8 cellular contexts compared by ENCODE assay signal in genomic region chr11:86138958-86139357, GRCh38.
DNase-seq lines count a peak whose midpoint lies in the region; ATAC-seq, FAIRE-seq and TF ChIP-seq lines count a peak whose summit lies in the region.

No MANE protein-coding gene starts in this region.

- H3K4me3 ChIP-seq in vagina (no peak overlapping the region), kidney (ENCODE audit: low read length in 2 of 2) (no peak overlapping the region), lower leg skin (ENCODE audit: low read depth, poor library complexity, severe bottlenecking) (no peak overlapping the region)

- H3K27ac ChIP-seq in vagina = no peak overlapping the region
- no peak overlapping the region for H3K27ac ChIP-seq in kidney (ENCODE audit: low read depth in 2 of 2, low read length in 2 of 2)

- WGBS in lower leg skin, 2 donors = 71 to 78% methylated on average over 4 of the region's 4 CpGs

- H3K27ac Mint-ChIP-seq in activated CD4-positive, alpha-beta T cell treated with anti-CD3 and anti-CD28 coated beads for 36 hours = peak overlapping the region; percentile 55

- no peaks in the 10 kb centered on the region for H3K9me3 ChIP-seq in vagina
- H3K9me3 ChIP-seq in kidney (ENCODE audit: control insufficient read depth in 1 of 2, low read length in 2 of 2) = no peaks in the 10 kb centered on the region

- no peaks in the 10 kb centered on the region for H3K36me3 ChIP-seq in vagina
- no peaks in the 10 kb centered on the region for H3K36me3 ChIP-seq in kidney (ENCODE audit: control insufficient read depth in 1 of 2, insufficient read depth in 2 of 2, low read length in 2 of 2)

- no peaks in the 10 kb centered on the region for H3K27me3 Mint-ChIP-seq in activated CD4-positive, alpha-beta T cell treated with anti-CD3 and anti-CD28 coated beads for 36 hours

- no peak for TF ChIP-seq POLR2A in vagina (IDR thresholded peaks at IDR 0.05)
- no peak for TF ChIP-seq POLR2A in lower leg skin (IDR thresholded peaks at IDR 0.05)

- CTCF ChIA-PET in activated CD4-positive, alpha-beta T cell treated with anti-CD3 and anti-CD28 coated beads for 36 hours (lab: Charles Lee) = interaction anchor here (1.1 to 1.5 kb wide), 2 partner anchors 55 to 97 kb away, joined by 4 to 6 read pairs; no protein-coding TSS in a partner anchor

- no peaks in the 10 kb centered on the region for H3K9me3 Mint-ChIP-seq in activated CD4-positive, alpha-beta T cell treated with anti-CD3 and anti-CD28 coated beads for 36 hours (ENCODE audit: low read depth)

- no peaks in the 10 kb centered on the region for H3K27me3 ChIP-seq in vagina

- POLR2A ChIA-PET in activated CD4-positive, alpha-beta T cell treated with anti-CD3 and anti-CD28 coated beads for 36 hours (lab: Charles Lee) = no interaction called here

- DNase-seq in activated CD4-positive, alpha-beta T cell treated with anti-CD3 and anti-CD28 coated beads for 36 hours = peak; percentile 41
- no peak for DNase-seq in activated CD4-positive, alpha-beta T cell treated with anti-CD3 and anti-CD28 coated beads, Interleukin-2, amount 50 U/mL, for 1 hour
- DNase-seq in NOMO-1 treated with DMSO at 0.1 percent for 48 hours (lab: John Stamatoyannopoulos, UW; ENCODE audit: unreplicated experiment) (peak; percentile 94), iris pigment epithelial cell (ENCODE audit: low read depth) (peak; percentile 65), vagina (ENCODE audit: extremely low spot score in 2 of 2) (no peak), kidney (no peak), lower leg skin (ENCODE audit: low spot score in 2 of 2) (no peak)

- peaks cover 31% of the 10 kb centered on the region for H3K4me1 Mint-ChIP-seq in activated CD4-positive, alpha-beta T cell treated with anti-CD3 and anti-CD28 coated beads for 36 hours

- H3K9ac ChIP-seq in kidney (ENCODE audit: low read length in 2 of 2) = no peak overlapping the region

- no peaks in the 10 kb centered on the region for H3K36me3 Mint-ChIP-seq in activated CD4-positive, alpha-beta T cell treated with anti-CD3 and anti-CD28 coated beads for 36 hours (ENCODE audit: low read depth)

- H3K4me3 Mint-ChIP-seq in activated CD4-positive, alpha-beta T cell treated with anti-CD3 and anti-CD28 coated beads for 36 hours = no peak overlapping the region

- TF ChIP-seq CTCF in vagina (IDR thresholded peaks at IDR 0.05) (no peak), kidney (IDR thresholded peaks at IDR 0.05; ENCODE audit: borderline replicate concordance, extremely low read depth, insufficient read depth) (no peak), lower leg skin (IDR thresholded peaks at IDR 0.05) (no peak)

- intact Hi-C loops in activated CD4-positive, alpha-beta T cell treated with anti-CD3 and anti-CD28 coated beads for 36 hours (cut with DNase I, micrococcal nuclease) = loop anchor here (1.0 to 2.0 kb wide), 4 partner anchors 20 to 75 kb away; partner anchors contain the start of gene PICALM (in 1 of the 2)
- intact Hi-C loops in vagina (cut with DNase I) (no loop called here), kidney (cut with DNase I) (no loop called here), lower leg skin (cut with DNase I; ENCODE audit: low total_unique reads) (no loop called here)

- H3K4me1 ChIP-seq in vagina = no peaks in the 10 kb centered on the region
- H3K4me1 ChIP-seq in kidney (ENCODE audit: control insufficient read depth in 1 of 2, insufficient read depth in 1 of 2, low read depth in 1 of 2, low read length in 2 of 2) = peaks cover 10% of the 10 kb centered on the region in 2 donors

- peak; percentile 81 for ATAC-seq in activated CD4-positive, alpha-beta T cell treated with anti-CD3 and anti-CD28 coated beads for 36 hours
- peak; percentile 83 for ATAC-seq in HG02642 (IDR thresholded peaks at IDR 0.05; ENCODE audit: poor library complexity, unreplicated experiment)

- no peak for FAIRE-seq in kidney (lab: Jason Lieb, UNC)

Comparison
In these comparisons a context has a peak if more than half of its experiments do, and no peak if none do; other contexts are left out.
1. DNase-seq: peak in activated CD4-positive, alpha-beta T cell treated with anti-CD3 and anti-CD28 coated beads for 36 hours (single experiment), NOMO-1 treated with DMSO at 0.1 percent for 48 hours (single experiment) and iris pigment epithelial cell (single experiment); none in activated CD4-positive, alpha-beta T cell treated with anti-CD3 and anti-CD28 coated beads, Interleukin-2, amount 50 U/mL, for 1 hour (single experiment), vagina (0 of 2), kidney (single experiment) and lower leg skin (0 of 2).
2. intact Hi-C loops: an anchor here in activated CD4-positive, alpha-beta T cell treated with anti-CD3 and anti-CD28 coated beads for 36 hours (1.0 to 2.0 kb wide); none called in vagina, kidney and lower leg skin.